In genomic region chr1:15004396-15004795, GRCh38 we compare ENCODE assay signal across 20 cellular contexts.
DNase-seq lines count a peak whose midpoint lies in the region; ATAC-seq and TF ChIP-seq lines count a peak whose summit lies in the region.
"Had no signal": no experiment of that assay in that cellular context is flagged by ENCODE, and none has a peak within 500 bp of the region (broad histone marks: within the 10 kb centered on the region; RNA-seq: fewer than 3 reads in every experiment).

No MANE protein-coding gene starts in this region.

- H3K27me3 ChIP-seq in SK-N-SH (ENCODE audit: insufficient read depth) (no peaks in the 10 kb centered on the region), PC-3 (ENCODE audit: low read length) (no peaks in the 10 kb centered on the region)

- H3K27ac Mint-ChIP-seq in activated CD4-positive, alpha-beta T cell treated with anti-CD3 and anti-CD28 coated beads for 36 hours, result no peak overlapping the region
- no peak overlapping the region for H3K27ac Mint-ChIP-seq in activated CD4-positive, alpha-beta T cell treated with anti-CD3 and anti-CD28 coated beads, Interleukin-2, amount 10 ng/mL, durations not matched to agents 7 days and 5 days
- H3K27ac Mint-ChIP-seq: IgD-negative memory B cell had no signal

- ATAC-seq in SK-N-SH treated with all-trans-retinoic acid at 6 μM for 48 hours, result no peak
- no peak for ATAC-seq in PC-3
- no peak for ATAC-seq in omental fat pad (ENCODE audit: low FRiP score)
- ATAC-seq in GM18502 (IDR thresholded peaks at IDR 0.05; ENCODE audit: poor library complexity, unreplicated experiment), result no peak
- ATAC-seq in activated CD4-positive, alpha-beta T cell treated with anti-CD3 and anti-CD28 coated beads for 36 hours, result no peak

- H4K20me1 ChIP-seq in SK-N-SH (ENCODE audit: insufficient read depth) (peaks cover 4% of the 10 kb centered on the region; the same call in 1 of the 2 replicates), PC-3 (ENCODE audit: low read length) (no peaks in the 10 kb centered on the region)

- H3K9me3 ChIP-seq in SK-N-SH (no peaks in the 10 kb centered on the region), PC-3 (ENCODE audit: low read length) (no peaks in the 10 kb centered on the region)
- H3K9me3 ChIP-seq: SJCRH30 had no signal

- BruUV-seq in PC-3 (replicated peaks; lab: Mats Ljungman, UMichigan), result no TSS peak

- H3K36me3 ChIP-seq in SK-N-SH (replicated peaks in 1 of 2; ENCODE audit: control insufficient read depth in 1 of 2, insufficient read depth in 2 of 2, low read length in 1 of 2), result peaks cover 0 to under 1% of the 10 kb centered on the region in 2 experiments
- no peaks in the 10 kb centered on the region for H3K36me3 ChIP-seq in PC-3 (ENCODE audit: low read depth, low read length)
- H3K36me3 ChIP-seq: SJCRH30 had no signal

- H3F3A ChIP-seq in SK-N-SH (replicated peaks; ENCODE audit: insufficient read depth) (no peaks in the 10 kb centered on the region), PC-3 (ENCODE audit: low read length, unreplicated experiment) (no peaks in the 10 kb centered on the region)

- H3K27ac ChIP-seq in SK-N-SH (ENCODE audit: low read depth in 2 of 2, low read length in 1 of 2) (no peak overlapping the region), PC-3 (ENCODE audit: low read length) (no peak overlapping the region)
- H3K27ac ChIP-seq: RWPE1, SJCRH30 had no signal

- no peak overlapping the region for H3K4me3 ChIP-seq in SK-N-SH (ENCODE audit: low read depth in 2 of 2, low read length in 1 of 2)
- no peak overlapping the region for H3K4me3 ChIP-seq in PC-3 (ENCODE audit: low read length)
- H3K4me3 ChIP-seq: SJCRH30 had no signal

- DNase-seq in SK-N-SH, result no peak
- peak; percentile 4 for DNase-seq in PC-3
- peak; percentile 45 for DNase-seq in dermis blood vessel endothelial cell
- peak; percentile 42 for DNase-seq in omental fat pad (ENCODE audit: low spot score)
- DNase-seq in activated CD4-positive, alpha-beta T cell treated with anti-CD3 and anti-CD28 coated beads for 36 hours, result no peak
- DNase-seq in activated CD4-positive, alpha-beta T cell treated with anti-CD3 and anti-CD28 coated beads, Interleukin-2, amount 10 ng/mL, durations not matched to agents 7 days and 5 days, result no peak
- DNase-seq: AML-193; DMS153; H7; NCI-H1436 treated with DMSO at 0.1 percent for 48 hours; NCI-H2081; NK-92 treated with Interleukin-12 subunit alpha and Interleukin-12 subunit beta, amount 100 ng/mL, for 24 hours; OCI-M1; SJCRH30; SW 1271 had no signal

- no peaks in the 10 kb centered on the region for H3K4me1 Mint-ChIP-seq in activated CD4-positive, alpha-beta T cell treated with anti-CD3 and anti-CD28 coated beads for 36 hours
- no peaks in the 10 kb centered on the region for H3K4me1 Mint-ChIP-seq in activated CD4-positive, alpha-beta T cell treated with anti-CD3 and anti-CD28 coated beads, Interleukin-2, amount 10 ng/mL, durations not matched to agents 7 days and 5 days
- H3K4me1 Mint-ChIP-seq: CD14-positive monocyte, IgD-negative memory B cell had no signal

- no peak for TF ChIP-seq CTCF in SK-N-SH (IDR thresholded peaks at IDR 0.05)
- TF ChIP-seq CTCF in PC-3 (conservative IDR thresholded peaks at IDR 0.05; ENCODE audit: low read depth, low read length), result no peak
- no peak for TF ChIP-seq CTCF in omental fat pad (IDR thresholded peaks at IDR 0.05)

- 71% methylated on average over 3 of the region's 4 CpGs for WGBS in SK-N-SH (ENCODE audit: low lambda C conversion rate)

- H3K9me2 ChIP-seq in SK-N-SH (no peaks in the 10 kb centered on the region), PC-3 (replicated peaks; ENCODE audit: low read length) (no peaks in the 10 kb centered on the region)

- H3K36me3 Mint-ChIP-seq in activated CD4-positive, alpha-beta T cell treated with anti-CD3 and anti-CD28 coated beads for 36 hours (ENCODE audit: low read depth), result no peaks in the 10 kb centered on the region
- no peaks in the 10 kb centered on the region for H3K36me3 Mint-ChIP-seq in activated CD4-positive, alpha-beta T cell treated with anti-CD3 and anti-CD28 coated beads, Interleukin-2, amount 10 ng/mL, durations not matched to agents 7 days and 5 days (ENCODE audit: low read depth)
- H3K36me3 Mint-ChIP-seq: CD14-positive monocyte, IgD-negative memory B cell had no signal

- no peaks in the 10 kb centered on the region for H3K4me1 ChIP-seq in SK-N-SH (ENCODE audit: control insufficient read depth in 1 of 2, insufficient read depth in 2 of 2, low read depth in 1 of 2, low read length in 1 of 2)
- no peaks in the 10 kb centered on the region for H3K4me1 ChIP-seq in PC-3 (ENCODE audit: insufficient read depth, low read length)
- H3K4me1 ChIP-seq: SJCRH30 had no signal

- H3K4me3 Mint-ChIP-seq in activated CD4-positive, alpha-beta T cell treated with anti-CD3 and anti-CD28 coated beads for 36 hours, result no peak overlapping the region
- no peak overlapping the region for H3K4me3 Mint-ChIP-seq in activated CD4-positive, alpha-beta T cell treated with anti-CD3 and anti-CD28 coated beads, Interleukin-2, amount 10 ng/mL, durations not matched to agents 7 days and 5 days
- H3K4me3 Mint-ChIP-seq: CD14-positive monocyte, IgD-negative memory B cell had no signal

- CTCF ChIA-PET in SK-N-SH (lab: Yijun Ruan, JAX), result no interaction called here
- CTCF ChIA-PET in PC-3 (lab: Charles Lee), result no interaction called here
- CTCF ChIA-PET in activated CD4-positive, alpha-beta T cell treated with anti-CD3 and anti-CD28 coated beads for 36 hours (lab: Charles Lee), result interaction anchor here (0.6 to 1.3 kb wide), 2 partner anchors 23 to 32 kb away, joined by 3 read pairs; no protein-coding TSS in a partner anchor
- CTCF ChIA-PET in activated CD4-positive, alpha-beta T cell treated with anti-CD3 and anti-CD28 coated beads, Interleukin-2, amount 10 ng/mL, durations not matched to agents 7 days and 5 days (lab: Charles Lee), result no interaction called here

- H3K9me3 Mint-ChIP-seq in activated CD4-positive, alpha-beta T cell treated with anti-CD3 and anti-CD28 coated beads for 36 hours (ENCODE audit: low read depth), result no peaks in the 10 kb centered on the region
- H3K9me3 Mint-ChIP-seq in activated CD4-positive, alpha-beta T cell treated with anti-CD3 and anti-CD28 coated beads, Interleukin-2, amount 10 ng/mL, durations not matched to agents 7 days and 5 days, result no peaks in the 10 kb centered on the region
- H3K9me3 Mint-ChIP-seq: CD14-positive monocyte, IgD-negative memory B cell had no signal

- H3K27me3 Mint-ChIP-seq in activated CD4-positive, alpha-beta T cell treated with anti-CD3 and anti-CD28 coated beads for 36 hours, result no peaks in the 10 kb centered on the region
- H3K27me3 Mint-ChIP-seq in activated CD4-positive, alpha-beta T cell treated with anti-CD3 and anti-CD28 coated beads, Interleukin-2, amount 10 ng/mL, durations not matched to agents 7 days and 5 days, result no peaks in the 10 kb centered on the region

- H3K9ac ChIP-seq in SK-N-SH, result no peak overlapping the region
- no peak overlapping the region for H3K9ac ChIP-seq in PC-3 (ENCODE audit: low read length)

- H2AFZ ChIP-seq in SK-N-SH (ENCODE audit: low read depth) (no peak overlapping the region), PC-3 (ENCODE audit: low read length) (no peak overlapping the region)

- no peak for TF ChIP-seq EP300 in SK-N-SH (IDR thresholded peaks at IDR 0.05; ENCODE audit: borderline replicate concordance in 1 of 2, low read depth in 1 of 2, low read length in 1 of 2)

- TF ChIP-seq RAD21 in SK-N-SH (IDR thresholded peaks at IDR 0.05; ENCODE audit: low read length), result no peak

- H3K79me2 ChIP-seq in SK-N-SH (ENCODE audit: insufficient read depth) (peaks cover 66% of the 10 kb centered on the region), PC-3 (ENCODE audit: low read length) (no peaks in the 10 kb centered on the region)

- H3K4me2 ChIP-seq in SK-N-SH, result no peak overlapping the region
- H3K4me2 ChIP-seq in PC-3 (ENCODE audit: low read length), result no peak overlapping the region

- intact Hi-C loops in PC-3 (cut with micrococcal nuclease), result no loop called here
- intact Hi-C loops in activated CD4-positive, alpha-beta T cell treated with anti-CD3 and anti-CD28 coated beads for 36 hours (cut with DNase I, micrococcal nuclease), result no loop called here

- POLR2A ChIA-PET in SK-N-SH (lab: Yijun Ruan, JAX) (no interaction called here), PC-3 (lab: Charles Lee; ENCODE audit: unreplicated experiment) (no interaction called here)
- POLR2A ChIA-PET in activated CD4-positive, alpha-beta T cell treated with anti-CD3 and anti-CD28 coated beads for 36 hours (lab: Charles Lee), result no interaction called here
- POLR2A ChIA-PET in activated CD4-positive, alpha-beta T cell treated with anti-CD3 and anti-CD28 coated beads, Interleukin-2, amount 10 ng/mL, durations not matched to agents 7 days and 5 days (lab: Charles Lee), result no interaction called here

TF ChIP-seq in SK-N-SH, 30 proteins besides CTCF, POLR2A, EP300 and RAD21:
- no peak for TF ChIP-seq YY1 (IDR thresholded peaks at IDR 0.05; ENCODE audit: low read depth)
- 0 out of 2 replicates have a peak, but pooled peaks have one; percentile 21 for TF ChIP-seq NFIC (IDR thresholded peaks at IDR 0.05; ENCODE audit: borderline replicate concordance)
- no peak for TF ChIP-seq JUND (IDR thresholded peaks at IDR 0.05)

TF ChIP-seq in SK-N-SH treated with all-trans-retinoic acid at 6 μM for 48 hours, 23 proteins besides CTCF, POLR2A, EP300 and RAD21:
- TF ChIP-seq ISL1 (CRISPR knock-in tag; IDR thresholded peaks at IDR 0.05) (no peak), ZNF565 (CRISPR knock-in tag; conservative IDR thresholded peaks at IDR 0.05; ENCODE audit: low read depth) (no peak), ESRRG (CRISPR knock-in tag; IDR thresholded peaks at IDR 0.05) (no peak), ZC3H10 (CRISPR knock-in tag; IDR thresholded peaks at IDR 0.05) (no peak), CREB5 (CRISPR knock-in tag; IDR thresholded peaks at IDR 0.05; ENCODE audit: low read depth) (no peak), ZFP30 (CRISPR knock-in tag; IDR thresholded peaks at IDR 0.05) (no peak), PPARA (CRISPR knock-in tag; IDR thresholded peaks at IDR 0.05; ENCODE audit: borderline replicate concordance) (no peak)
TF ChIP-seq in SK-N-SH treated with all-trans-retinoic acid at 6 μM for 48 hours: peak in this region for 0.

Comparison
In these comparisons a context has a peak if more than half of its experiments do, and no peak if none do; other contexts are left out.
1. DNase-seq: peak in PC-3 (single experiment), dermis blood vessel endothelial cell (single experiment) and omental fat pad (single experiment); none in SK-N-SH (single experiment), activated CD4-positive, alpha-beta T cell treated with anti-CD3 and anti-CD28 coated beads for 36 hours (single experiment) and activated CD4-positive, alpha-beta T cell treated with anti-CD3 and anti-CD28 coated beads, Interleukin-2, amount 10 ng/mL, durations not matched to agents 7 days and 5 days (single experiment).